ENCODE assay signal across 23 cellular contexts in the genomic region with DNA sequence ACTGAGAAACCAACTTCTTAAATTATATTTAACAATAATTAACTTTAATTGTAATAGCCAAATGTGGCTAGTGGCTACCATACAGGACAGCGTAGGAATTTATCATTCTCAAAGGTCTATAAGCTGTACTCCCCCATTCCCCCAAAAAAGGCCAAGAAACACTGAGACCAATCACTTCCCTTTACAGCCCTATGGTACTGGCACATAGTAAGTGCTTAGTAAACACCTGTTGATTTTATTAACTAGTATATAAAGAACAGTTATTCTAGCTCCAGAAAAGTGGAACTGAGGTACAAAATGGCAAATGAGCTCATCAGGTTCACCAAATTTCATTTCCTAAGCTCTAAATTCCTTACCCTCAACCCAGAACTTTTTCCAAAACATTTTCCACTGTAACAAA.
"Had no signal": no experiment of that assay in that cellular context is flagged by ENCODE, and none has a peak within 500 bp of the region (broad histone marks: within the 10 kb centered on the region; RNA-seq: fewer than 3 reads in every experiment).

No MANE protein-coding gene starts in this region.

- H3K9me3 Mint-ChIP-seq: activated CD4-positive, alpha-beta memory T cell treated with anti-CD3 and anti-CD28 coated beads for 36 hours; activated CD4-positive, alpha-beta T cell treated with anti-CD3 and anti-CD28 coated beads, Interleukin-2, amount 10 ng/mL, durations not matched to agents 24 days and 14 days; activated naive CD8-positive, alpha-beta T cell treated with anti-CD3 and anti-CD28 coated beads, Interleukin-2, amount 50 U/mL, for 24 hours; activated T-helper 1 cell treated with anti-CD3 and anti-CD28 coated beads, Interleukin-12 subunit alpha, Interleukin-12 subunit beta, Interleukin-2, Interleukin-4 antibody, amounts not matched to agents 30 ng/mL and 10 ng/mL and 1 ng/mL, durations not matched to agents 14 hours and 24 hours and 36 hours; naive thymus-derived CD8-positive, alpha-beta T cell had no signal

- H3K27me3 ChIP-seq: esophagus squamous epithelium, right lobe of liver, testis, transverse colon had no signal

- DNase-seq: activated CD4-positive, alpha-beta memory T cell treated with anti-CD3 and anti-CD28 coated beads for 36 hours; activated CD4-positive, alpha-beta T cell treated with anti-CD3 and anti-CD28 coated beads, Interleukin-2, amount 10 ng/mL, durations not matched to agents 24 days and 14 days; activated CD4-positive, CD25-positive, alpha-beta regulatory T cell treated with anti-CD3 and anti-CD28 coated beads, Interleukin-2, amount 50 U/mL, for 72 hours; activated CD8-positive, alpha-beta memory T cell treated with anti-CD3 and anti-CD28 coated beads, Interleukin-2, amount 50 U/mL, for 4 hours; activated gamma-delta T cell; activated naive CD4-positive, alpha-beta T cell treated with anti-CD3 and anti-CD28 coated beads, Interleukin-2, amount 50 U/mL, for 16 hours; activated naive CD8-positive, alpha-beta T cell treated with anti-CD3 and anti-CD28 coated beads, Interleukin-2, amount 50 U/mL, for 24 hours; activated T-cell treated with anti-CD3 and anti-CD28 coated beads, Interleukin-2, amount 50 U/mL, for 1 hour; central memory CD4-positive, alpha-beta T cell; dermis blood vessel endothelial cell; effector CD4-positive, alpha-beta T cell; esophagus squamous epithelium; left cardiac atrium; naive thymus-derived CD8-positive, alpha-beta T cell; right lobe of liver; stimulated activated CD4-positive, alpha-beta T cell treated with anti-CD3 and anti-CD28 coated beads, Interleukin-12 subunit alpha, Interleukin-12 subunit beta, amount 100 ng/mL, for 4 hours; stimulated activated CD4-positive, alpha-beta T cell treated with anti-CD3 and anti-CD28 coated beads, Interleukin-4, amount 100 ng/mL, for 1 hour; stimulated activated naive CD8-positive, alpha-beta T cell treated with anti-CD3 and anti-CD28 coated beads, Interleukin-15, Interleukin-2, amounts not matched to agents 100 U/mL and 50 U/mL, for 24 hours; T-helper 17 cell; T1000; transverse colon had no signal

- H3K27ac ChIP-seq: right lobe of liver, testis, transverse colon had no signal

- ATAC-seq: activated naive CD8-positive, alpha-beta T cell treated with anti-CD3 and anti-CD28 coated beads, Interleukin-2, amount 50 U/mL, for 24 hours; left cardiac atrium; naive thymus-derived CD8-positive, alpha-beta T cell; stimulated activated naive CD8-positive, alpha-beta T cell treated with anti-CD3 and anti-CD28 coated beads, Interleukin-15, Interleukin-2, amounts not matched to agents 100 U/mL and 50 U/mL, for 24 hours; T-helper 17 cell had no signal

- H3K4me3 Mint-ChIP-seq: activated CD4-positive, alpha-beta memory T cell treated with anti-CD3 and anti-CD28 coated beads for 36 hours; activated CD4-positive, alpha-beta T cell treated with anti-CD3 and anti-CD28 coated beads, Interleukin-2, amount 10 ng/mL, durations not matched to agents 24 days and 14 days; activated naive CD8-positive, alpha-beta T cell treated with anti-CD3 and anti-CD28 coated beads, Interleukin-2, amount 50 U/mL, for 24 hours; activated T-helper 1 cell treated with anti-CD3 and anti-CD28 coated beads, Interleukin-12 subunit alpha, Interleukin-12 subunit beta, Interleukin-2, Interleukin-4 antibody, amounts not matched to agents 30 ng/mL and 10 ng/mL and 1 ng/mL, durations not matched to agents 14 hours and 24 hours and 36 hours; T-helper 17 cell had no signal

- H3K36me3 ChIP-seq: esophagus squamous epithelium, right lobe of liver, transverse colon had no signal

- H3K27me3 Mint-ChIP-seq: activated CD4-positive, alpha-beta memory T cell treated with anti-CD3 and anti-CD28 coated beads for 36 hours; activated naive CD8-positive, alpha-beta T cell treated with anti-CD3 and anti-CD28 coated beads, Interleukin-2, amount 50 U/mL, for 24 hours; naive thymus-derived CD8-positive, alpha-beta T cell; T-helper 17 cell had no signal

- H3K4me3 ChIP-seq: esophagus squamous epithelium, right lobe of liver, testis, transverse colon had no signal

- H3K27ac Mint-ChIP-seq: activated CD4-positive, alpha-beta memory T cell treated with anti-CD3 and anti-CD28 coated beads for 36 hours; activated CD4-positive, alpha-beta T cell treated with anti-CD3 and anti-CD28 coated beads, Interleukin-2, amount 10 ng/mL, durations not matched to agents 24 days and 14 days; activated naive CD8-positive, alpha-beta T cell treated with anti-CD3 and anti-CD28 coated beads, Interleukin-2, amount 50 U/mL, for 24 hours; activated T-helper 1 cell treated with anti-CD3 and anti-CD28 coated beads, Interleukin-12 subunit alpha, Interleukin-12 subunit beta, Interleukin-2, Interleukin-4 antibody, amounts not matched to agents 30 ng/mL and 10 ng/mL and 1 ng/mL, durations not matched to agents 14 hours and 24 hours and 36 hours; T-helper 17 cell had no signal

- H3K36me3 Mint-ChIP-seq: activated CD4-positive, alpha-beta memory T cell treated with anti-CD3 and anti-CD28 coated beads for 36 hours; naive thymus-derived CD8-positive, alpha-beta T cell had no signal

- H3K9me3 ChIP-seq: esophagus squamous epithelium, right lobe of liver, testis, transverse colon had no signal
